8 cellular contexts compared by ENCODE assay signal in the genomic region with DNA sequence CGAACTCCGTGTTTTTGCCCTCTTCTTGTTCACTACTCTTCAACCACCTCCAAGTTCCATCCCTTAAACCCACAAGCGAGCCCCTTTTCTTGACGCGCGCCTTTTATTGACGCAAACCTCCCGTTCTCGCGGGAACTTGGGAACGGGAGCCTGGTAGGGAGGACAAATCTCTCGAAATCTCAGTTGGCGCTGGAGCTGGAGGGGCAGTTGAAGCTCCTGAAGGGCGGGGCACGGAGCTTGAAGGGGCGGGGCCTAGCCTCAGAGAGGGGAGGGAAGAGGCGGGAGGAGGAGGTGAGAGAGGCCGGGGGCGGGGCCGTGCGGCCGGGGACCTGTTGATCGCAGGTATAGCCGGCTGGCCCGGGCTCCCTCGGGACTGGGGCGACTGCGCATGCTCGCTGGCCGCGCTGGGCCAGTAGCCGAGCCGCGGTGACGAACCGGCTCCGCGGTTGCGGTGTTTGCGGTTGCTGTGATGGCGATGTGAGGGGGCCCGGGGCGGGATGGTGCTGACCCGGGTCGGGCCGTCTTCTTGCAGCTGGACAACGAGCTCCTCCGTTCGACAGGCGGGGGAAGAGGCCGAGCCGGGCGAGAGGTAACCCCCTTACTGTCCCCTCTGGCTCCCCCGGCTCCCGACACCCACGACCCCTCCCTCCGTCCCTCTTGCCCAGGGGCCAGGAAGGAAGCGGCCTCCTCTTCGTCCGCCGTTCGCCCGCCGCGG. TPM values are rescaled to one million over a fixed set of nuclear protein-coding genes. Genes with fewer than 3 reads are reported as not detected.
DNase-seq lines count a peak whose midpoint lies in the region; TF ChIP-seq lines count a peak whose summit lies in the region.

FAM135A (plus strand) TSS at position 395 of the 715 bp plus-strand sequence. CDS start 14,835 bp downstream, outside the sequence.

- WGBS in stomach, 5 donors, result 0 to 1% (median 1%) methylated on average over 34 to 65 of the region's 65 CpGs

- peaks cover 6 to 58% (median 27%) of the 10 kb centered on the region in 4 donors for H3K4me1 ChIP-seq in stomach

- intact Hi-C loops in stomach (cut with DNase I; ENCODE audit: low total_unique reads), result no loop called here

- H2AFZ ChIP-seq in neural cell (ENCODE audit: low read depth, low read length), result peak within 1 kb of the TSS; percentile 98

- H3F3A ChIP-seq in neural cell (ENCODE audit: insufficient read depth, low read length, poor library complexity, severe bottlenecking), result no peaks in the 10 kb centered on the region

- H3K4me2 ChIP-seq in neural cell (ENCODE audit: low read length), result peak within 1 kb of the TSS; percentile 98

- H3K27ac ChIP-seq in neural cell (ENCODE audit: low read length), result peak within 1 kb of the TSS; percentile 67
- peak within 1 kb of the TSS; percentile 85 to 96 (median 90) for H3K27ac ChIP-seq in stomach

- TF ChIP-seq POLR2A in stomach (IDR thresholded peaks at IDR 0.05), result peak in 1 of 4 donors; percentile 27

- TF ChIP-seq EP300 in neural cell (conservative IDR thresholded peaks at IDR 0.05; ENCODE audit: poor library complexity, severe bottlenecking) (no peak), stomach (IDR thresholded peaks at IDR 0.05) (no peak)

- TF ChIP-seq CTCF in fibroblast of villous mesenchyme (IDR thresholded peaks at IDR 0.05; ENCODE audit: insufficient read depth, low read depth, low read length) (no peak), neural cell (IDR thresholded peaks at IDR 0.05; ENCODE audit: poor library complexity, severe bottlenecking) (no peak), stomach (IDR thresholded peaks at IDR 0.05) (no peak)

- peak; percentile 98 for DNase-seq in EL
- DNase-seq in H4 (ENCODE audit: low spot score), result peak; percentile 97
- DNase-seq in LoVo (ENCODE audit: low spot score), result peak; percentile 98
- peak; percentile 95 for DNase-seq in SHP77 treated with DMSO at 0.1 percent for 48 hours (lab: John Stamatoyannopoulos, UW)
- DNase-seq in activated gamma-delta T cell treated with Interleukin-2 at 50 U/mL for 16 hours, result peak; percentile 93
- DNase-seq in fibroblast of villous mesenchyme (ENCODE audit: low read depth), result peak; percentile 97
- peak; percentile 100 for DNase-seq in stomach

- no peaks in the 10 kb centered on the region for H3K27me3 ChIP-seq in neural cell (ENCODE audit: insufficient read depth, low read depth, low read length)
- H3K27me3 ChIP-seq in stomach, result no peaks in the 10 kb centered on the region

- H4K20me1 ChIP-seq in neural cell (ENCODE audit: insufficient read depth), result no peaks in the 10 kb centered on the region

- H3K4me3 ChIP-seq in fibroblast of villous mesenchyme (ENCODE audit: low read depth, low read length) (peak within 1 kb of the TSS; percentile 92), neural cell (ENCODE audit: low read length) (peak within 1 kb of the TSS; percentile 74), stomach (peak within 1 kb of the TSS; percentile 93 to 97 (median 95))

- TF ChIP-seq RAD21 in neural cell (conservative IDR thresholded peaks at IDR 0.05), result no peak

- H3K9ac ChIP-seq in neural cell (ENCODE audit: low read length), result peak within 1 kb of the TSS; percentile 75

- H3K9me2 ChIP-seq in neural cell (ENCODE audit: insufficient read depth, low read length), result no peaks in the 10 kb centered on the region

- peaks cover 35% of the 10 kb centered on the region for H3K79me2 ChIP-seq in neural cell (replicated peaks; ENCODE audit: insufficient read depth, low read length)

- H3K9me3 ChIP-seq in neural cell (ENCODE audit: low read length), result no peaks in the 10 kb centered on the region
- H3K9me3 ChIP-seq in stomach, result no peaks in the 10 kb centered on the region

- no peaks in the 10 kb centered on the region for H3K36me3 ChIP-seq in neural cell (ENCODE audit: insufficient read depth, low read length)
- peaks cover 2 to 7% (median 5%) of the 10 kb centered on the region in 4 donors for H3K36me3 ChIP-seq in stomach

TF ChIP-seq in neural cell, 6 proteins besides CTCF, POLR2A, EP300 and RAD21:
- TF ChIP-seq POLR2AphosphoS5 (IDR thresholded peaks at IDR 0.05) (peak; percentile 72), SMC3 (conservative IDR thresholded peaks at IDR 0.05; ENCODE audit: poor library complexity) (no peak), TAF1 (IDR thresholded peaks at IDR 0.05; ENCODE audit: low read depth) (peak; percentile 80), MXI1 (conservative IDR thresholded peaks at IDR 0.05; ENCODE audit: poor library complexity, severe bottlenecking) (peak; percentile 55), EZH2 (IDR thresholded peaks at IDR 0.05; ENCODE audit: borderline replicate concordance, insufficient read depth, low read length, poor library complexity, severe bottlenecking) (no peak)
- TF ChIP-seq, protein P1, sequence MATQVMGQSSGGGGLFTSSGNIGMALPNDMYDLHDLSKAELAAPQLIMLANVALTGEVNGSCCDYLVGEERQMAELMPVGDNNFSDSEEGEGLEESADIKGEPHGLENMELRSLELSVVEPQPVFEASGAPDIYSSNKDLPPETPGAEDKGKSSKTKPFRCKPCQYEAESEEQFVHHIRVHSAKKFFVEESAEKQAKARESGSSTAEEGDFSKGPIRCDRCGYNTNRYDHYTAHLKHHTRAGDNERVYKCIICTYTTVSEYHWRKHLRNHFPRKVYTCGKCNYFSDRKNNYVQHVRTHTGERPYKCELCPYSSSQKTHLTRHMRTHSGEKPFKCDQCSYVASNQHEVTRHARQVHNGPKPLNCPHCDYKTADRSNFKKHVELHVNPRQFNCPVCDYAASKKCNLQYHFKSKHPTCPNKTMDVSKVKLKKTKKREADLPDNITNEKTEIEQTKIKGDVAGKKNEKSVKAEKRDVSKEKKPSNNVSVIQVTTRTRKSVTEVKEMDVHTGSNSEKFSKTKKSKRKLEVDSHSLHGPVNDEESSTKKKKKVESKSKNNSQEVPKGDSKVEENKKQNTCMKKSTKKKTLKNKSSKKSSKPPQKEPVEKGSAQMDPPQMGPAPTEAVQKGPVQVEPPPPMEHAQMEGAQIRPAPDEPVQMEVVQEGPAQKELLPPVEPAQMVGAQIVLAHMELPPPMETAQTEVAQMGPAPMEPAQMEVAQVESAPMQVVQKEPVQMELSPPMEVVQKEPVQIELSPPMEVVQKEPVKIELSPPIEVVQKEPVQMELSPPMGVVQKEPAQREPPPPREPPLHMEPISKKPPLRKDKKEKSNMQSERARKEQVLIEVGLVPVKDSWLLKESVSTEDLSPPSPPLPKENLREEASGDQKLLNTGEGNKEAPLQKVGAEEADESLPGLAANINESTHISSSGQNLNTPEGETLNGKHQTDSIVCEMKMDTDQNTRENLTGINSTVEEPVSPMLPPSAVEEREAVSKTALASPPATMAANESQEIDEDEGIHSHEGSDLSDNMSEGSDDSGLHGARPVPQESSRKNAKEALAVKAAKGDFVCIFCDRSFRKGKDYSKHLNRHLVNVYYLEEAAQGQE (IDR thresholded peaks at IDR 0.05; ENCODE audit: borderline replicate concordance), result peak; percentile 52

RNA-seq across cellular contexts. Expression of gene FAM135A, which starts in this region (rescaled TPM):
- total RNA-seq in H4 (2014; rRNA removed; shearing (Covaris generic)), result 15.3 and 17.5 TPM in 2 replicates
- total RNA-seq in fibroblast of villous mesenchyme, result 18.4 and 29.4 TPM in 2 replicates
- polyA plus RNA-seq in neural cell, result 24.0 and 31.4 TPM in 2 replicates
- polyA minus RNA-seq in neural cell, result 82.8 and 86.7 TPM in 2 replicates
- total RNA-seq in stomach, result 100 to 1,000 TPM in 1 of 5 donors, 10 to 100 TPM in 4; 25.9 to 121 (median 58.8) TPM
- polyA plus RNA-seq in stomach, result 10 to 100 TPM in 1 of 3 donors, 1 to 10 TPM in 2; 7.2 to 30.3 (median 8.9) TPM

Comparison
In these comparisons a context has a peak if more than half of its experiments do, and no peak if none do; other contexts are left out.
1. Peak in every context shown above with its lines: DNase-seq, H3K4me3 ChIP-seq and H3K27ac ChIP-seq.